Comparison of ENCODE assay signal across 17 cellular contexts in the genomic region with DNA sequence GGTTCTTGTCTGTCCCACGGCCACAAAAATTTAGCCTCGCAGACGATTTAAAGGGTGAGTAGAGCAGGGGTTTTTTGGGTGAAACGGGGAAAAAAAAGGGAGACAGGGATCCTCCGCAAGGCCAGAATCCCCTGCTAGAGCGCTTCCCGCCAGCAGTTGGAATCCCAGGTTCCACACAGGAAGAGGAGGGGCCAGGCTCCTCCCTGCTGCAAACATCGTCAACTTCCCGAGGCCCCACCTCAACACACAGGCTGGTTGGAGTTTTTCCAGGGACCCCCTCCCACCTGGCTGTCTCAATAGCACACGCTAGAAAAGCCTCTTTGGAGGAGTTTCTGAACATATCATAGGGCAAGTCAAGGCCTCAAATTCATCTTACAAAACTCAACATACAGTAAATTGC.
A peak's percentile ranks its signal among the peaks of the same experiment; 100 is the strongest.
DNase-seq lines count a peak whose midpoint lies in the region; ATAC-seq, FAIRE-seq and TF ChIP-seq lines count a peak whose summit lies in the region.
"Had no signal": no experiment of that assay in that cellular context is flagged by ENCODE, and none has a peak within 500 bp of the region (broad histone marks: within the 10 kb centered on the region; RNA-seq: fewer than 3 reads in every experiment).

No MANE protein-coding gene starts in this region.

- no peak overlapping the region for H4K91ac ChIP-seq in H1 (replicated peaks; ENCODE audit: insufficient read length, low read length)

- H4K20me1 ChIP-seq in GM23338 (replicated peaks; ENCODE audit: insufficient read depth) (no peaks in the 10 kb centered on the region), H1 (replicated peaks in 1 of 2; ENCODE audit: control insufficient read depth in 1 of 2, insufficient read depth in 2 of 2, low read length in 2 of 2) (no peaks in the 10 kb centered on the region)
- H4K20me1 ChIP-seq: BLaER1 had no signal

- H3K36me3 ChIP-seq in GM23338 (ENCODE audit: insufficient read depth) (no peaks in the 10 kb centered on the region), H1 (ENCODE audit: control insufficient read depth in 2 of 4, insufficient read depth in 4 of 4, low read length in 3 of 4) (no peaks in the 10 kb centered on the region), mesendoderm (ENCODE audit: control insufficient read depth, insufficient read depth, low read length) (no peaks in the 10 kb centered on the region)
- H3K36me3 ChIP-seq: BLaER1 had no signal

- H3K27me3 ChIP-seq in GM23338 (ENCODE audit: insufficient read depth) (no peaks in the 10 kb centered on the region), H1 (replicated peaks in 1 of 4; ENCODE audit: control insufficient read depth in 3 of 4, extremely low read depth in 1 of 4, insufficient read depth in 3 of 4, low read length in 3 of 4) (no peaks in the 10 kb centered on the region), mesendoderm (ENCODE audit: insufficient read depth, low read length, poor library complexity) (no peaks in the 10 kb centered on the region)
- H3K27me3 ChIP-seq: BLaER1 had no signal

- DNase-seq in GM23338 (ENCODE audit: low spot score) (peak; percentile 42), SK-N-DZ (ENCODE audit: low spot score) (peak; percentile 20), H1 (ENCODE audit: low read depth in 1 of 2, low spot score in 2 of 2) (no peak), mesendoderm (no peak), erythroblast (lab: John Stamatoyannopoulos, UW) (no peak), mesenteric fat pad (ENCODE audit: low spot score) (no peak)
- DNase-seq: 8988T; CD4-positive, alpha-beta memory T cell; DMS79 treated with DMSO at 0.1 percent for 48 hours; GF-D8; HFFc6 had no signal

- H3K27me3 Mint-ChIP-seq in GM23338 (ENCODE audit: insufficient read depth, low read depth, poor library complexity): no peaks in the 10 kb centered on the region
- H3K27me3 Mint-ChIP-seq: CD4-positive, alpha-beta memory T cell had no signal

- H3K18ac ChIP-seq in H1 (ENCODE audit: extremely low read depth, low read length) (no peak overlapping the region), mesendoderm (ENCODE audit: low read length) (no peak overlapping the region)

- H3K4me3 Mint-ChIP-seq in GM23338: no peak overlapping the region
- H3K4me3 Mint-ChIP-seq: CD14-positive monocyte; CD4-positive, alpha-beta memory T cell; HFFc6 had no signal

- H3K4me3 ChIP-seq in GM23338 (no peak overlapping the region), H1 (ENCODE audit: extremely low read depth in 1 of 4, insufficient read depth in 2 of 4, low read depth in 3 of 4, low read length in 4 of 4) (no peak overlapping the region), mesendoderm (ENCODE audit: low read length) (no peak overlapping the region)
- H3K4me3 ChIP-seq: BLaER1 had no signal

- H2BK5ac ChIP-seq in H1 (ENCODE audit: low read depth, low read length) (no peak overlapping the region), mesendoderm (ENCODE audit: low read length) (no peak overlapping the region)

- H4K5ac ChIP-seq in H1 (ENCODE audit: insufficient read length, low read depth, low read length) (no peak overlapping the region), mesendoderm (ENCODE audit: low read length) (no peak overlapping the region)

- H4K8ac ChIP-seq in H1 (ENCODE audit: extremely low read depth, insufficient read depth, low read length) (peak overlapping the region; percentile 45; the same call in 1 of the 2 replicates), mesendoderm (ENCODE audit: low read depth, low read length) (peak overlapping the region; percentile 13)

- no peak overlapping the region for H3K27ac Mint-ChIP-seq in GM23338
- H3K27ac Mint-ChIP-seq: CD14-positive monocyte; CD4-positive, alpha-beta memory T cell; HFFc6 had no signal

- H3F3A ChIP-seq in GM23338 (replicated peaks; ENCODE audit: low read depth): no peaks in the 10 kb centered on the region

- H2AFZ ChIP-seq in GM23338: peak overlapping the region; percentile 87
- H2AFZ ChIP-seq in H1 (ENCODE audit: low read length): peak overlapping the region; percentile 57; the same call in 1 of the 2 replicates

- H3K56ac ChIP-seq in H1 (replicated peaks; ENCODE audit: insufficient read length, low read depth, low read length) (no peak overlapping the region), mesendoderm (ENCODE audit: low read length) (no peak overlapping the region)

- no peaks in the 10 kb centered on the region for H3K23me2 ChIP-seq in H1 (ENCODE audit: low read depth, low read length)

- H3K9me3 Mint-ChIP-seq in GM23338: peaks cover 23% of the 10 kb centered on the region; the same call in 2 of the 3 replicates

- no peak overlapping the region for H2BK120ac ChIP-seq in H1 (replicated peaks; ENCODE audit: low read depth, low read length)
- H2BK120ac ChIP-seq in mesendoderm (ENCODE audit: low read depth, low read length): no peak overlapping the region

- H3K79me2 ChIP-seq in GM23338 (replicated peaks; ENCODE audit: insufficient read depth): no peaks in the 10 kb centered on the region
- no peaks in the 10 kb centered on the region for H3K79me2 ChIP-seq in H1 (ENCODE audit: control insufficient read depth in 1 of 2, insufficient read depth in 2 of 2, low read length in 2 of 2)
- H3K79me2 ChIP-seq in mesendoderm (ENCODE audit: control insufficient read depth, insufficient read depth, low read length): no peaks in the 10 kb centered on the region

- WGBS in H1 (ENCODE audit: extremely low coverage in 1 of 2, insufficient coverage in 1 of 2, insufficient read length in 1 of 2, insufficient replicate concordance in 2 of 2, low coverage in 1 of 2, low lambda C conversion rate in 2 of 2, missing lambda C conversion rate in 1 of 2), 2 experiments: 77% methylated on average over 6 of the region's 10 CpGs; no CpG with 5 or more reads in 1 of the 2 experiments
- no CpG with 5 or more reads among the region's 10 CpGs for WGBS in mesendoderm (ENCODE audit: extremely low coverage, insufficient coverage, low lambda C conversion rate)

- no peak overlapping the region for H3K14ac ChIP-seq in H1 (ENCODE audit: insufficient read length)

- H2BK12ac ChIP-seq in H1 (ENCODE audit: low read depth, low read length): no peak overlapping the region

- H3K23ac ChIP-seq in H1 (ENCODE audit: insufficient read length) (no peak overlapping the region), mesendoderm (ENCODE audit: low read length) (no peak overlapping the region)

- ATAC-seq in GM23338: peak; percentile 49; the same call in 2 of the 3 replicates
- no peak for ATAC-seq in HG02759 (IDR thresholded peaks at IDR 0.05; ENCODE audit: unreplicated experiment)
- no peak for ATAC-seq in GM19351 (IDR thresholded peaks at IDR 0.05; ENCODE audit: unreplicated experiment)
- ATAC-seq: HCT116 had no signal

- peak overlapping the region; percentile 28; the same call in 1 of the 2 replicates for H3K4me2 ChIP-seq in GM23338
- no peak overlapping the region for H3K4me2 ChIP-seq in H1 (ENCODE audit: insufficient read depth in 1 of 2, low read depth in 2 of 2, low read length in 2 of 2)
- H3K4me2 ChIP-seq in mesendoderm (ENCODE audit: low read length): no peak overlapping the region
- H3K4me2 ChIP-seq: BLaER1 had no signal

- H3K4ac ChIP-seq in H1 (replicated peaks; ENCODE audit: insufficient read length, low read depth, low read length) (no peak overlapping the region), mesendoderm (ENCODE audit: low read depth, low read length) (no peak overlapping the region)

- H3K79me1 ChIP-seq in H1 (ENCODE audit: low read depth, low read length) (no peaks in the 10 kb centered on the region), mesendoderm (ENCODE audit: low read length) (no peaks in the 10 kb centered on the region)

- H3K9ac ChIP-seq in H1 (replicated peaks in 1 of 4; ENCODE audit: extremely low read depth in 1 of 4, low read depth in 3 of 4, low read length in 3 of 4) (no peak overlapping the region), mesendoderm (ENCODE audit: low read length) (no peak overlapping the region)
- H3K9ac ChIP-seq: BLaER1 had no signal

- TF ChIP-seq CTCF in GM23338 (conservative IDR thresholded peaks at IDR 0.05; ENCODE audit: low read depth in 2 of 2) (no peak), H1 (IDR thresholded peaks at IDR 0.05; ENCODE audit: control extremely low read depth in 1 of 3, insufficient read depth in 1 of 3, low read depth in 1 of 3, low read length in 3 of 3) (no peak)

- H3K4me1 Mint-ChIP-seq in GM23338: 0 out of 3 replicates have a peak, but pooled peaks cover 5% of the 10 kb centered on the region
- H3K4me1 Mint-ChIP-seq: CD14-positive monocyte; CD4-positive, alpha-beta memory T cell had no signal

- no peak for TF ChIP-seq RAD21 in H1 (IDR thresholded peaks at IDR 0.05 in 1 of 2, conservative IDR thresholded peaks at IDR 0.05 in 1 of 2; ENCODE audit: low read depth in 2 of 2, low read length in 2 of 2)

- no peak for TF ChIP-seq EP300 in H1 (IDR thresholded peaks at IDR 0.05; ENCODE audit: borderline replicate concordance in 1 of 2, low read depth in 2 of 2, low read length in 2 of 2)

- H3K27ac ChIP-seq in GM23338 (ENCODE audit: low read depth) (no peak overlapping the region), H1 (ENCODE audit: low read depth, low read length) (no peak overlapping the region), mesendoderm (ENCODE audit: low read depth, low read length) (no peak overlapping the region)
- H3K27ac ChIP-seq: BLaER1 had no signal

- no peak for FAIRE-seq in H1 (lab: Jason Lieb, UNC)
- FAIRE-seq: H54 had no signal

- H3K36me3 Mint-ChIP-seq in GM23338 (ENCODE audit: low read depth): no peaks in the 10 kb centered on the region; the same call in 1 of the 3 replicates
- H3K36me3 Mint-ChIP-seq: CD14-positive monocyte; CD4-positive, alpha-beta memory T cell had no signal

- H2BK20ac ChIP-seq in H1 (ENCODE audit: low read length): no peak overlapping the region

- H2BK15ac ChIP-seq in H1 (ENCODE audit: low read length) (no peak overlapping the region), mesendoderm (replicated peaks; ENCODE audit: low read depth) (no peak overlapping the region)

- H2AK5ac ChIP-seq in H1 (ENCODE audit: low read depth, low read length) (no peak overlapping the region), mesendoderm (ENCODE audit: low read length) (no peak overlapping the region)

- POLR2A ChIA-PET in H1 (lab: Charles Lee; ENCODE audit: partially characterized antibody): no interaction called here

- H3K9me2 ChIP-seq in GM23338 (ENCODE audit: insufficient read depth): 0 out of 2 replicates have a peak, but pooled peaks cover 3% of the 10 kb centered on the region

- TF ChIP-seq POLR2A in H1 (IDR thresholded peaks at IDR 0.05; ENCODE audit: control extremely low read depth in 1 of 2, low read depth in 2 of 2, low read length in 2 of 2): no peak
- no peak for TF ChIP-seq POLR2A in erythroblast (IDR thresholded peaks at IDR 0.05; ENCODE audit: low read length)

- no peaks in the 10 kb centered on the region for H3K4me1 ChIP-seq in GM23338 (ENCODE audit: insufficient read depth)
- H3K4me1 ChIP-seq in H1 (replicated peaks in 1 of 4; ENCODE audit: control insufficient read depth in 3 of 4, insufficient read depth in 4 of 4, low read length in 3 of 4): no peaks in the 10 kb centered on the region
- H3K4me1 ChIP-seq in mesendoderm (ENCODE audit: control insufficient read depth, low read depth, low read length): no peaks in the 10 kb centered on the region
- H3K4me1 ChIP-seq: BLaER1 had no signal

- 0 out of 4 replicates have a peak, but pooled peaks cover 0 to 2% of the 10 kb centered on the region in 2 experiments for H3K9me3 ChIP-seq in H1 (ENCODE audit: insufficient read depth in 2 of 2, low read depth in 1 of 2, low read length in 1 of 2)

- CTCF ChIA-PET in H1 (lab: Charles Lee; ENCODE audit: partially characterized antibody): no interaction called here

TF ChIP-seq in H1, 55 proteins besides CTCF, POLR2A, EP300 and RAD21 (continues in another document):
- no peak for TF ChIP-seq SIRT6 (IDR thresholded peaks at IDR 0.05; ENCODE audit: low read length)

Comparison
In these comparisons a context has a peak if more than half of its experiments do, and no peak if none do; other contexts are left out.
1. DNase-seq: peak in GM23338 (single experiment) and SK-N-DZ (single experiment); none in H1 (0 of 2), mesendoderm (single experiment), erythroblast (0 of 2) and mesenteric fat pad (single experiment).